Comparison of ENCODE assay signal across 20 cellular contexts in the genomic region with DNA sequence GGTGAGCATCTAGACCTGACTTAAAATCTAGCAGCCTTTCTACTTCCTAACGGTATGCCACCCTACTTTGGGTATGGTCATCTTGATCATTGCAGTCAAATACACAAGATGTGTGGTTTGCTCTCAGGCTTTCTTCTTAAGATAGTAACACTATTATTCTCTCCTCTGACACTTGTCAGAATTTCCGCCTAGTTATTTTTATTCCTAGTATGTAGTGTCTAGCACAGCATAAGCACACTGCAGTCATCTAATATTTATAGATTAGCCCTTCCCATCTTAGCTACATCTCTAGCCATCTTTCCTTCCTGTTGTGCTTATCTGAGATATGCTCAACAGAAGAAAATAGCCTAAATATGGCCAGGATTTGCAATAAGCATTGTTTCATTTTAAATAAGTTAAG.
DNase-seq lines count a peak whose midpoint lies in the region; ATAC-seq and TF ChIP-seq lines count a peak whose summit lies in the region.
"Had no signal": no experiment of that assay in that cellular context is flagged by ENCODE, and none has a peak within 500 bp of the region (broad histone marks: within the 10 kb centered on the region; RNA-seq: fewer than 3 reads in every experiment).

No MANE protein-coding gene starts in this region.

- no peak for DNase-seq in IMR-90
- no peak for DNase-seq in mesenchymal stem cell
- DNase-seq in RPMI8226, result no peak
- DNase-seq in stimulated activated CD4-positive, alpha-beta T cell treated with anti-CD3 and anti-CD28 coated beads, Interleukin-2, amount 100 ng/mL, for 24 hours, result no peak
- DNase-seq: AML-193; CD4-positive, CD25-positive, alpha-beta regulatory T cell; CD8-positive, alpha-beta memory T cell; COR-L47; DMS 273 treated with DMSO at 0.1 percent for 48 hours; DND-41; HCEC 1CT; HFFc6; KG1 had no signal

- POLR2A ChIA-PET in IMR-90 (lab: Charles Lee; ENCODE audit: unreplicated experiment), result no interaction called here

- H4K91ac ChIP-seq in IMR-90 (ENCODE audit: insufficient read depth, low read depth, low read length), result no peak overlapping the region
- no peak overlapping the region for H4K91ac ChIP-seq in mesenchymal stem cell (ENCODE audit: low read length)

- no peak overlapping the region for H2AK5ac ChIP-seq in IMR-90 (ENCODE audit: low read depth, low read length)
- H2AK5ac ChIP-seq in mesenchymal stem cell (ENCODE audit: low read length, severe bottlenecking), result peak overlapping the region; percentile 23

- H3K23ac ChIP-seq in IMR-90 (ENCODE audit: low read depth, low read length), result no peak overlapping the region
- no peak overlapping the region for H3K23ac ChIP-seq in mesenchymal stem cell (ENCODE audit: low read length in 2 of 2)

- no peak overlapping the region; the same call in 1 of the 2 replicates for H4K5ac ChIP-seq in IMR-90 (ENCODE audit: low read depth, low read length)

- no peak overlapping the region for H2AFZ ChIP-seq in IMR-90 (replicated peaks; ENCODE audit: low read length, poor library complexity)
- H2AFZ ChIP-seq in mesenchymal stem cell (ENCODE audit: low read depth, low read length), result no peak overlapping the region
- H2AFZ ChIP-seq: GM23338 had no signal

- H3K27ac ChIP-seq in BLaER1, result peak overlapping the region; percentile 10; the same call in 1 of the 2 replicates
- no peak overlapping the region for H3K27ac ChIP-seq in BLaER1 treated with 17β-estradiol and CSF1 and Interleukin-3, amounts not matched to agents 10 nM and 100 nM
- no peak overlapping the region for H3K27ac ChIP-seq in IMR-90 (ENCODE audit: insufficient read depth, low read length)
- no peak overlapping the region for H3K27ac ChIP-seq in mesenchymal stem cell (ENCODE audit: low read length, poor library complexity, severe bottlenecking)
- H3K27ac ChIP-seq: HL-60 had no signal

- ATAC-seq in IMR-90 (ENCODE audit: low read depth) (no peak), GM21515 (IDR thresholded peaks at IDR 0.05; ENCODE audit: unreplicated experiment) (no peak), GM18502 (IDR thresholded peaks at IDR 0.05; ENCODE audit: poor library complexity, unreplicated experiment) (no peak)

- H2BK12ac ChIP-seq in mesenchymal stem cell (ENCODE audit: low read length in 2 of 2), result no peak overlapping the region

- H3K4me2 ChIP-seq in BLaER1, result peak overlapping the region; percentile 66
- H3K4me2 ChIP-seq in BLaER1 treated with 17β-estradiol and CSF1 and Interleukin-3, amounts not matched to agents 10 nM and 100 nM, result peak overlapping the region; percentile 14 to 83 (median 59); a peak in 19 of 22 replicates
- H3K4me2 ChIP-seq in IMR-90 (ENCODE audit: low read depth, low read length), result no peak overlapping the region
- no peak overlapping the region for H3K4me2 ChIP-seq in mesenchymal stem cell (ENCODE audit: low read length, poor library complexity, severe bottlenecking)
- H3K4me2 ChIP-seq: GM23338 had no signal

- no peak for TF ChIP-seq CTCF in IMR-90 (conservative IDR thresholded peaks at IDR 0.05; ENCODE audit: low read depth, low read length)

- H3K14ac ChIP-seq in IMR-90 (replicated peaks; ENCODE audit: low read depth, low read length) (no peak overlapping the region), mesenchymal stem cell (ENCODE audit: low read length in 2 of 2) (no peak overlapping the region)

- H3K4ac ChIP-seq in IMR-90 (ENCODE audit: low read depth, low read length) (no peak overlapping the region), mesenchymal stem cell (ENCODE audit: low read depth in 1 of 2, low read length in 2 of 2) (no peak overlapping the region)

- H3K27me3 ChIP-seq in BLaER1, result no peaks in the 10 kb centered on the region
- no peaks in the 10 kb centered on the region for H3K27me3 ChIP-seq in BLaER1 treated with 17β-estradiol and CSF1 and Interleukin-3, amounts not matched to agents 10 nM and 100 nM
- no peaks in the 10 kb centered on the region for H3K27me3 ChIP-seq in IMR-90 (ENCODE audit: control insufficient read depth, insufficient read depth, low read length)
- H3K27me3 ChIP-seq in mesenchymal stem cell (ENCODE audit: control insufficient read depth in 1 of 2, insufficient read depth in 1 of 2, low read length in 2 of 2), result no peaks in the 10 kb centered on the region

- H4K20me1 ChIP-seq in BLaER1 (no peaks in the 10 kb centered on the region), IMR-90 (ENCODE audit: insufficient read depth, low read length) (no peaks in the 10 kb centered on the region)
- H4K20me1 ChIP-seq in BLaER1 treated with 17β-estradiol and CSF1 and Interleukin-3, amounts not matched to agents 10 nM and 100 nM, result no peaks in the 10 kb centered on the region

- intact Hi-C loops in IMR-90 (cut with micrococcal nuclease), result loop anchor here (2.0 to 10.0 kb wide), 8 partner anchors 148 to 1927 kb away; no protein-coding TSS in a partner anchor

- dilution Hi-C loops in IMR-90 (cut with HindIII; ENCODE audit: low sequenced_read_pairs, unreplicated experiment), result no loop called here

- H2BK120ac ChIP-seq in IMR-90 (ENCODE audit: low read depth, low read length), result no peak overlapping the region
- no peak overlapping the region for H2BK120ac ChIP-seq in mesenchymal stem cell (ENCODE audit: low read depth, low read length)

- no peak overlapping the region for H2AK9ac ChIP-seq in IMR-90 (replicated peaks; ENCODE audit: low read depth, low read length, poor library complexity)

- H3K56ac ChIP-seq in IMR-90 (ENCODE audit: extremely low read depth, insufficient read depth, low read length), result no peak overlapping the region

- no peak for TF ChIP-seq RAD21 in IMR-90 (IDR thresholded peaks at IDR 0.05; ENCODE audit: low read length)

- CTCF ChIA-PET in IMR-90 (lab: Yijun Ruan, JAX), result interaction anchor here (1.3 kb wide), 1 partner anchor 576 kb away, joined by 3 read pairs; no protein-coding TSS in a partner anchor

- H3K4me1 ChIP-seq in BLaER1, result peaks cover 31% of the 10 kb centered on the region
- peaks cover 9 to 30% (median 14%) of the 10 kb centered on the region in 10 experiments for H3K4me1 ChIP-seq in BLaER1 treated with 17β-estradiol and CSF1 and Interleukin-3, amounts not matched to agents 10 nM and 100 nM
- H3K4me1 ChIP-seq in IMR-90 (ENCODE audit: control insufficient read depth, insufficient read depth, low read length), result peaks cover 3% of the 10 kb centered on the region; the same call in 1 of the 2 replicates
- H3K4me1 ChIP-seq in mesenchymal stem cell (ENCODE audit: control insufficient read depth, insufficient read depth, low read depth, low read length), result no peaks in the 10 kb centered on the region

- H3K79me1 ChIP-seq in IMR-90 (ENCODE audit: low read depth in 1 of 2, low read length in 2 of 2), result no peaks in the 10 kb centered on the region
- no peaks in the 10 kb centered on the region for H3K79me1 ChIP-seq in mesenchymal stem cell (replicated peaks; ENCODE audit: low read length, poor library complexity, severe bottlenecking)

- H4K8ac ChIP-seq in IMR-90 (ENCODE audit: low read depth in 2 of 2, low read length in 2 of 2) (no peak overlapping the region), mesenchymal stem cell (ENCODE audit: low read length) (no peak overlapping the region)

- TF ChIP-seq POLR2A in IMR-90 (IDR thresholded peaks at IDR 0.05; ENCODE audit: low read depth, low read length), result no peak

- H3K18ac ChIP-seq in IMR-90 (ENCODE audit: low read depth, low read length) (no peak overlapping the region), mesenchymal stem cell (ENCODE audit: low read depth in 1 of 2, low read length in 2 of 2) (no peak overlapping the region)

- H2BK15ac ChIP-seq in IMR-90 (ENCODE audit: low read depth, low read length) (no peak overlapping the region), mesenchymal stem cell (ENCODE audit: low read depth, poor library complexity, severe bottlenecking) (no peak overlapping the region)

- no TSS peak for BruUV-seq in IMR-90 (replicated peaks; lab: Mats Ljungman, UMichigan)

- H2BK5ac ChIP-seq in IMR-90 (ENCODE audit: low read depth, low read length, poor library complexity, severe bottlenecking), result no peak overlapping the region
- no peak overlapping the region for H2BK5ac ChIP-seq in mesenchymal stem cell (ENCODE audit: low read depth, low read length, poor library complexity, severe bottlenecking)

- H3K36me3 ChIP-seq in BLaER1 (no peaks in the 10 kb centered on the region), IMR-90 (ENCODE audit: control insufficient read depth, insufficient read depth, low read length) (no peaks in the 10 kb centered on the region), mesenchymal stem cell (ENCODE audit: control insufficient read depth in 1 of 2, insufficient read depth in 2 of 2, low read depth in 1 of 2, low read length in 2 of 2) (no peaks in the 10 kb centered on the region)
- no peaks in the 10 kb centered on the region for H3K36me3 ChIP-seq in BLaER1 treated with 17β-estradiol and CSF1 and Interleukin-3, amounts not matched to agents 10 nM and 100 nM

- WGBS in IMR-90 (ENCODE audit: extremely low coverage in 2 of 2, insufficient read length in 1 of 2), 2 experiments, result no CpG with 5 or more reads among the region's 2 CpGs
- WGBS in mesenchymal stem cell, result 100% methylated on average over 1 of the region's 2 CpGs

- H3K9me3 ChIP-seq in BLaER1 (peaks cover 10% of the 10 kb centered on the region), IMR-90 (ENCODE audit: control insufficient read depth, insufficient read depth, low read length) (no peaks in the 10 kb centered on the region), mesenchymal stem cell (ENCODE audit: control insufficient read depth, low read length) (no peaks in the 10 kb centered on the region)
- peaks cover 4 to 12% (median 8%) of the 10 kb centered on the region in 11 experiments; a peak in 13 of 22 replicates for H3K9me3 ChIP-seq in BLaER1 treated with 17β-estradiol and CSF1 and Interleukin-3, amounts not matched to agents 10 nM and 100 nM (replicated peaks in 1 of 11)

- no peak overlapping the region; the same call in 1 of the 2 replicates for H3K9ac ChIP-seq in BLaER1
- 0 out of 22 replicates have a peak overlapping the region, but pooled peaks of 1 of the 11 experiments have one; percentile 29 for H3K9ac ChIP-seq in BLaER1 treated with 17β-estradiol and CSF1 and Interleukin-3, amounts not matched to agents 10 nM and 100 nM
- no peak overlapping the region for H3K9ac ChIP-seq in IMR-90 (ENCODE audit: low read depth, low read length)
- no peak overlapping the region for H3K9ac ChIP-seq in mesenchymal stem cell (ENCODE audit: low read length)

- 0 out of 2 replicates have a peak, but pooled peaks cover 3% of the 10 kb centered on the region for H3K9me1 ChIP-seq in IMR-90 (ENCODE audit: insufficient read depth, low read length)

- in situ Hi-C loops in IMR-90 (cut with MboI; ENCODE audit: low sequenced_read_pairs), result no loop called here

- H3K4me3 ChIP-seq in BLaER1, result peak overlapping the region; percentile 6; the same call in 1 of the 2 replicates
- peak overlapping the region in 2 of 10 experiments; percentile 13 to 32; a peak in 2 of 20 replicates for H3K4me3 ChIP-seq in BLaER1 treated with 17β-estradiol and CSF1 and Interleukin-3, amounts not matched to agents 10 nM and 100 nM
- no peak overlapping the region for H3K4me3 ChIP-seq in IMR-90 (ENCODE audit: insufficient read depth, low read depth, low read length)
- no peak overlapping the region for H3K4me3 ChIP-seq in mesenchymal stem cell (ENCODE audit: insufficient read depth in 1 of 2, low read depth in 1 of 2, low read length in 2 of 2)
- H3K4me3 ChIP-seq: A549, GM23338 had no signal

- H2BK20ac ChIP-seq in IMR-90 (ENCODE audit: low read depth, low read length), result 0 out of 2 replicates have a peak overlapping the region, but pooled peaks have one; percentile 16

TF ChIP-seq in IMR-90, 13 proteins besides CTCF, POLR2A, EP300 and RAD21 (continues in another document):
- TF ChIP-seq BHLHE40 (IDR thresholded peaks at IDR 0.05; ENCODE audit: low read depth, low read length), result no peak

Comparison
In these comparisons a context has a peak if more than half of its experiments do, and no peak if none do; other contexts are left out.
1. H3K4me2 ChIP-seq: peak in BLaER1 (single experiment) and BLaER1 treated with 17β-estradiol and CSF1 and Interleukin-3, amounts not matched to agents 10 nM and 100 nM (11 of 11); none in IMR-90 (single experiment) and mesenchymal stem cell (single experiment).